In genomic region chr12:1309610-1310009, GRCh38 we compare ENCODE assay signal across 19 cellular contexts.
"Had no signal": no experiment of that assay in that cellular context is flagged by ENCODE, and none has a peak within 500 bp of the region (broad histone marks: within the 10 kb centered on the region; RNA-seq: fewer than 3 reads in every experiment).

No MANE protein-coding gene starts in this region.

- H3K4me1 Mint-ChIP-seq: activated CD4-positive, alpha-beta memory T cell treated with anti-CD3 and anti-CD28 coated beads, Interleukin-2, amount 10 ng/mL, durations not matched to agents 7 days and 5 days; activated CD4-positive, alpha-beta T cell treated with anti-CD3 and anti-CD28 coated beads for 36 hours; activated naive CD8-positive, alpha-beta T cell treated with anti-CD3 and anti-CD28 coated beads, Interleukin-2, amount 50 U/mL, for 24 hours had no signal

- H3K36me3 ChIP-seq: prostate gland had no signal

- H3K9me3 ChIP-seq: mucosa of descending colon, prostate gland had no signal

- DNase-seq: activated CD4-positive, alpha-beta memory T cell treated with anti-CD3 and anti-CD28 coated beads, Interleukin-2, amount 10 ng/mL, durations not matched to agents 7 days and 5 days; activated CD4-positive, alpha-beta T cell treated with anti-CD3 and anti-CD28 coated beads for 36 hours; activated naive CD4-positive, alpha-beta T cell treated with Interleukin-2 at 50 U/mL for 16 hours; activated naive CD8-positive, alpha-beta T cell treated with anti-CD3 and anti-CD28 coated beads, Interleukin-2, amount 50 U/mL, for 24 hours; effector CD4-positive, alpha-beta T cell; heart left ventricle; mammary epithelial cell; mucosa of descending colon; natural killer cell; stimulated activated CD4-positive, alpha-beta T cell treated with anti-CD3 and anti-CD28 coated beads, Interleukin-2, amount 100 ng/mL, for 24 hours; stimulated activated naive CD4-positive, alpha-beta T cell treated with Interleukin-2 at 50 U/mL for 16 hours; trophoblast cell had no signal

- H3K4me3 ChIP-seq: ascending aorta, heart left ventricle, mucosa of descending colon, prostate gland had no signal

- H3K9me3 Mint-ChIP-seq: activated CD4-positive, alpha-beta memory T cell treated with anti-CD3 and anti-CD28 coated beads, Interleukin-2, amount 10 ng/mL, durations not matched to agents 7 days and 5 days; natural killer cell had no signal

- H3K4me1 ChIP-seq: ascending aorta, prostate gland had no signal

- H3K27me3 ChIP-seq: ascending aorta, heart left ventricle had no signal

- H3K27ac ChIP-seq: ascending aorta, prostate gland had no signal

- H3K27me3 Mint-ChIP-seq: activated CD4-positive, alpha-beta memory T cell treated with anti-CD3 and anti-CD28 coated beads, Interleukin-2, amount 10 ng/mL, durations not matched to agents 7 days and 5 days; activated CD4-positive, alpha-beta T cell treated with anti-CD3 and anti-CD28 coated beads for 36 hours; activated naive CD8-positive, alpha-beta T cell treated with anti-CD3 and anti-CD28 coated beads, Interleukin-2, amount 50 U/mL, for 24 hours had no signal

- H3K4me3 Mint-ChIP-seq: activated CD4-positive, alpha-beta memory T cell treated with anti-CD3 and anti-CD28 coated beads, Interleukin-2, amount 10 ng/mL, durations not matched to agents 7 days and 5 days; activated CD4-positive, alpha-beta T cell treated with anti-CD3 and anti-CD28 coated beads for 36 hours; activated naive CD8-positive, alpha-beta T cell treated with anti-CD3 and anti-CD28 coated beads, Interleukin-2, amount 50 U/mL, for 24 hours; natural killer cell had no signal

- H3K27ac Mint-ChIP-seq: activated CD4-positive, alpha-beta memory T cell treated with anti-CD3 and anti-CD28 coated beads, Interleukin-2, amount 10 ng/mL, durations not matched to agents 7 days and 5 days; activated CD4-positive, alpha-beta T cell treated with anti-CD3 and anti-CD28 coated beads for 36 hours; activated naive CD8-positive, alpha-beta T cell treated with anti-CD3 and anti-CD28 coated beads, Interleukin-2, amount 50 U/mL, for 24 hours; natural killer cell had no signal

- FAIRE-seq: bronchial epithelial cell, frontal cortex, islet of Langerhans had no signal

- H3K36me3 Mint-ChIP-seq: natural killer cell had no signal

- ATAC-seq: activated CD4-positive, alpha-beta T cell treated with anti-CD3 and anti-CD28 coated beads for 36 hours; activated naive CD8-positive, alpha-beta T cell treated with anti-CD3 and anti-CD28 coated beads, Interleukin-2, amount 50 U/mL, for 24 hours; left lobe of liver; mucosa of descending colon; natural killer cell; sciatic nerve had no signal
